ENCODE assay signal across 11 cellular contexts in the genomic region with DNA sequence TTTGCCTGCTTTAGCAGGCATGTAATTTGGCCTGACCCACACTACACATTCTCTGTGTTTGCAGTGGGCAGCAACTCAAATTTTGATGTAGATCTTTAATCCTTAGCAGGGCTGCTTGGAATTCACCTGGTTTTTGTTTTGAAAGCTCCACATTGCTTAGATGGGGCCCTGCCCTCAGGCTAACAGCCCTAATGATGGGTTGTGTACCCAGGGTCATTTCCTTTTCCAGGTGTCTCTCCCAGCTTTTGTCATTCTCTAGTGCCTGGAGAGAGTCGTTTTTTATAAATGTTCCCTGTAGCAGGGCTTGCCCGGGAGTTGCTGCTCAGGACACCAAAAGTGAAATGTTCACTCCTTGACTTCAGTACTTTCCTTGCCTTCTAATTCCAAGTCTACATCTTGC.
A peak's percentile ranks its signal among the peaks of the same experiment; 100 is the strongest.
DNase-seq lines count a peak whose midpoint lies in the region; ATAC-seq and TF ChIP-seq lines count a peak whose summit lies in the region.
"Had no signal": no experiment of that assay in that cellular context is flagged by ENCODE, and none has a peak within 500 bp of the region (broad histone marks: within the 10 kb centered on the region; RNA-seq: fewer than 3 reads in every experiment).

No MANE protein-coding gene starts in this region.

- H3K18ac ChIP-seq in mesendoderm (ENCODE audit: low read length) = peak overlapping the region; percentile 85

- TF ChIP-seq POLR2A in heart left ventricle (IDR thresholded peaks at IDR 0.05) (no peak), breast epithelium (IDR thresholded peaks at IDR 0.05) (no peak), vagina (IDR thresholded peaks at IDR 0.05) (no peak)

- H2BK120ac ChIP-seq in mesendoderm (ENCODE audit: low read depth, low read length) = no peak overlapping the region

- H3K4me3 ChIP-seq in heart left ventricle (no peak overlapping the region), breast epithelium (no peak overlapping the region), mesendoderm (ENCODE audit: low read length) (no peak overlapping the region), vagina (no peak overlapping the region)
- H3K4me3 ChIP-seq: upper lobe of right lung had no signal

- peak overlapping the region in 11 of 12 donors; percentile 54 to 86 (median 74) for H3K27ac ChIP-seq in heart left ventricle
- peak overlapping the region; percentile 50 to 52 for H3K27ac ChIP-seq in breast epithelium
- H3K27ac ChIP-seq in mesendoderm (ENCODE audit: low read depth, low read length) = peak overlapping the region; percentile 21
- peak overlapping the region; percentile 51 for H3K27ac ChIP-seq in vagina

- H3K9me3 ChIP-seq in heart left ventricle (no peaks in the 10 kb centered on the region), breast epithelium (no peaks in the 10 kb centered on the region), vagina (no peaks in the 10 kb centered on the region)
- H3K9me3 ChIP-seq: upper lobe of right lung had no signal

- peaks cover 15 to 73% (median 50%) of the 10 kb centered on the region in 12 donors for H3K4me1 ChIP-seq in heart left ventricle
- H3K4me1 ChIP-seq in breast epithelium = peaks cover 0 to 11% of the 10 kb centered on the region in 2 donors
- H3K4me1 ChIP-seq in mesendoderm (ENCODE audit: control insufficient read depth, low read depth, low read length) = peaks cover 23% of the 10 kb centered on the region
- H3K4me1 ChIP-seq in vagina = peaks cover 48% of the 10 kb centered on the region

- H3K27me3 ChIP-seq in heart left ventricle = no peaks in the 10 kb centered on the region
- H3K27me3 ChIP-seq in breast epithelium = no peaks in the 10 kb centered on the region
- H3K27me3 ChIP-seq in mesendoderm (ENCODE audit: insufficient read depth, low read length, poor library complexity) = no peaks in the 10 kb centered on the region
- H3K27me3 ChIP-seq in vagina = no peaks in the 10 kb centered on the region
- H3K27me3 ChIP-seq: upper lobe of right lung had no signal

- no peak for ATAC-seq in heart left ventricle
- no peak for ATAC-seq in Right ventricle myocardium superior (ENCODE audit: poor library complexity)
- no peak for ATAC-seq in HG02571 (IDR thresholded peaks at IDR 0.05; ENCODE audit: unreplicated experiment)
- ATAC-seq in HG03135 (IDR thresholded peaks at IDR 0.05; ENCODE audit: unreplicated experiment) = no peak
- no peak for ATAC-seq in HG03095 (IDR thresholded peaks at IDR 0.05; ENCODE audit: unreplicated experiment)

- H3K4me2 ChIP-seq in mesendoderm (ENCODE audit: low read length) = no peak overlapping the region

- intact Hi-C loops in heart left ventricle (cut with DNase I) = loop anchor here in 7 of 10 donors (2.0 to 10.0 kb wide), 9 partner anchors 65 to 277 kb away; a partner anchor contains a TSS
- intact Hi-C loops in Right ventricle myocardium superior (cut with DNase I) = loop anchor here (5.0 kb wide), 1 partner anchor 157 kb away; no protein-coding TSS in a partner anchor
- intact Hi-C loops in breast epithelium (cut with DNase I; ENCODE audit: low total_unique reads) = no loop called here
- intact Hi-C loops in vagina (cut with DNase I) = loop anchor here (5.0 kb wide), 1 partner anchor 162 kb away; no protein-coding TSS in a partner anchor

- peak overlapping the region; percentile 32 for H2BK5ac ChIP-seq in mesendoderm (ENCODE audit: low read length)

- H3K36me3 ChIP-seq in heart left ventricle (peaks cover 0 to 16% (median 0%) of the 10 kb centered on the region in 9 donors), breast epithelium (no peaks in the 10 kb centered on the region), mesendoderm (ENCODE audit: control insufficient read depth, insufficient read depth, low read length) (no peaks in the 10 kb centered on the region), vagina (no peaks in the 10 kb centered on the region)

- no peak overlapping the region for H4K8ac ChIP-seq in mesendoderm (ENCODE audit: low read depth, low read length)

- peak overlapping the region; percentile 35 for H3K56ac ChIP-seq in mesendoderm (ENCODE audit: low read length)

- peak overlapping the region; percentile 2 for H3K9ac ChIP-seq in mesendoderm (ENCODE audit: low read length)

- peak overlapping the region; percentile 70 for H3K4ac ChIP-seq in mesendoderm (ENCODE audit: low read depth, low read length)

- WGBS in heart left ventricle, 4 donors = 25 to 34% (median 29%) methylated on average over 2 of the region's 2 CpGs
- no CpG with 5 or more reads among the region's 2 CpGs for WGBS in mesendoderm (ENCODE audit: extremely low coverage, insufficient coverage, low lambda C conversion rate)

- peaks cover 4% of the 10 kb centered on the region for H3K79me1 ChIP-seq in mesendoderm (ENCODE audit: low read length)

- H2AK5ac ChIP-seq in mesendoderm (ENCODE audit: low read length) = no peak overlapping the region

- TF ChIP-seq CTCF in heart left ventricle (IDR thresholded peaks at IDR 0.05) = no peak
- TF ChIP-seq CTCF in breast epithelium (IDR thresholded peaks at IDR 0.05) = no peak
- TF ChIP-seq CTCF in vagina (IDR thresholded peaks at IDR 0.05) = no peak

- no peak overlapping the region for H3K23ac ChIP-seq in mesendoderm (ENCODE audit: low read length)

- no peak overlapping the region for H4K5ac ChIP-seq in mesendoderm (ENCODE audit: low read length)

- peaks cover 49% of the 10 kb centered on the region for H3K79me2 ChIP-seq in mesendoderm (ENCODE audit: control insufficient read depth, insufficient read depth, low read length)

- H2BK15ac ChIP-seq in mesendoderm (replicated peaks; ENCODE audit: low read depth) = peak overlapping the region; percentile 76

- DNase-seq in heart left ventricle (no peak), Right ventricle myocardium superior (no peak), breast epithelium (ENCODE audit: low spot score in 2 of 2) (no peak), mesendoderm (peak; percentile 75), vagina (ENCODE audit: extremely low spot score in 2 of 2) (no peak)
- DNase-seq: activated CD8-positive, alpha-beta memory T cell treated with anti-CD3 and anti-CD28 coated beads, Interleukin-2, amount 50 U/mL, for 48 hours; central memory CD4-positive, alpha-beta T cell; upper lobe of right lung had no signal

Comparison
In these comparisons a context has a peak if more than half of its experiments do, and no peak if none do; other contexts are left out.
1. H3K27ac ChIP-seq: peak in every context shown above with its lines; median percentile 74 in heart left ventricle; 51 in breast epithelium; 51 in vagina; 21 in mesendoderm.